Comparison of ENCODE assay signal across 8 cellular contexts in genomic region chr9:33159058-33159759, GRCh38. TPM values are rescaled to one million over a fixed set of nuclear protein-coding genes. Genes with fewer than 3 reads are reported as not detected.
DNase-seq lines count a peak whose midpoint lies in the region; ATAC-seq and TF ChIP-seq lines count a peak whose summit lies in the region.

No MANE protein-coding gene starts in this region.

- intact Hi-C loops in IMR-90 (cut with micrococcal nuclease) (loop anchor here (1.0 kb wide), 1 partner anchor 8 kb away; no protein-coding TSS in a partner anchor), gastrocnemius medialis (cut with DNase I; ENCODE audit: low total_unique reads) (no loop called here)

- H3K4me1 ChIP-seq in IMR-90 (ENCODE audit: control insufficient read depth, insufficient read depth, low read length) (peaks cover 58% of the 10 kb centered on the region), cardiac muscle cell (ENCODE audit: low read depth) (peaks cover 70% of the 10 kb centered on the region), gastrocnemius medialis (peaks cover 95 to 98% of the 10 kb centered on the region in 2 donors)

- peak overlapping the region; percentile 76 for H4K91ac ChIP-seq in IMR-90 (ENCODE audit: insufficient read depth, low read depth, low read length)

- H4K5ac ChIP-seq in IMR-90 (ENCODE audit: low read depth, low read length) = peak overlapping the region; percentile 60

- no peaks in the 10 kb centered on the region for H3K27me3 ChIP-seq in IMR-90 (ENCODE audit: control insufficient read depth, insufficient read depth, low read length)
- H3K27me3 ChIP-seq in cardiac muscle cell = no peaks in the 10 kb centered on the region
- H3K27me3 ChIP-seq in gastrocnemius medialis = no peaks in the 10 kb centered on the region

- whole genome bisulfite sequencing in IMR-90 (ENCODE audit: extremely low coverage in 2 of 2, insufficient read length in 1 of 2), 2 experiments = 0% methylated on average over 4 of the region's 7 CpGs; no CpG with 5 or more reads in 1 of the 2 experiments

- peaks cover 8% of the 10 kb centered on the region; the same call in 1 of the 2 replicates for H4K20me1 ChIP-seq in IMR-90 (ENCODE audit: insufficient read depth, low read length)

- TF ChIP-seq POLR2A in IMR-90 (IDR thresholded peaks at IDR 0.05; ENCODE audit: low read depth, low read length) (no peak), gastrocnemius medialis (IDR thresholded peaks at IDR 0.05) (no peak)

- H4K8ac ChIP-seq in IMR-90 (ENCODE audit: low read depth in 2 of 2, low read length in 2 of 2) = peak overlapping the region; percentile 0 to 94; a peak in 3 of 4 replicates

- H2AFZ ChIP-seq in IMR-90 (replicated peaks; ENCODE audit: low read length, poor library complexity) = peak overlapping the region; percentile 55

- TF ChIP-seq CTCF in IMR-90 (conservative IDR thresholded peaks at IDR 0.05; ENCODE audit: low read depth, low read length) (no peak), cardiac muscle cell (IDR thresholded peaks at IDR 0.05; ENCODE audit: low read depth, low read length) (no peak), gastrocnemius medialis (IDR thresholded peaks at IDR 0.05 in 4 of 5, conservative IDR thresholded peaks at IDR 0.05 in 1 of 5) (no peak)

- H3K79me1 ChIP-seq in IMR-90 (ENCODE audit: low read depth in 1 of 2, low read length in 2 of 2) = peaks cover 15 to 88% of the 10 kb centered on the region in 2 experiments

- H3K4me2 ChIP-seq in IMR-90 (ENCODE audit: low read depth, low read length) = peak overlapping the region; percentile 59

- H3K18ac ChIP-seq in IMR-90 (ENCODE audit: low read depth, low read length) = peak overlapping the region; percentile 39

- peak overlapping the region; percentile 22; the same call in 1 of the 2 replicates for H3K9ac ChIP-seq in IMR-90 (ENCODE audit: low read depth, low read length)

- ATAC-seq in GM18511 (IDR thresholded peaks at IDR 0.05; ENCODE audit: unreplicated experiment) (peak; percentile 34), IMR-90 (ENCODE audit: low read depth) (no peak), gastrocnemius medialis (peak in 1 of 2 donors; percentile 25)

- H2AK9ac ChIP-seq in IMR-90 (replicated peaks; ENCODE audit: low read depth, low read length, poor library complexity) = peak overlapping the region; percentile 68

- POLR2A ChIA-PET in IMR-90 (lab: Charles Lee; ENCODE audit: unreplicated experiment) = interaction anchor here (0.6 kb wide), 1 partner anchor 24 kb away, joined by 4 read pairs; no protein-coding TSS in a partner anchor

- H3K14ac ChIP-seq in IMR-90 (replicated peaks; ENCODE audit: low read depth, low read length) = peak overlapping the region; percentile 67

- in situ Hi-C loops in IMR-90 (cut with MboI; ENCODE audit: low sequenced_read_pairs) = no loop called here
- in situ Hi-C loops in gastrocnemius medialis (cut with MboI; ENCODE audit: low sequenced_read_pairs in 4 of 4) = loop anchor here in 1 of 4 donors (25.0 kb wide), 1 partner anchor 772 kb away; the partner anchor contains the start of gene ACO1

- H3K23ac ChIP-seq in IMR-90 (ENCODE audit: low read depth, low read length) = peak overlapping the region; percentile 80

- DNase-seq in IMR-90 (peak; percentile 35), cardiac muscle cell (ENCODE audit: low read depth in 1 of 2, low spot score in 1 of 2) (peak in 1 of 2 donors; percentile 75), gastrocnemius medialis (peak in 1 of 2 donors; percentile 59), activated gamma-delta T cell treated with Interleukin-2 at 50 U/mL for 16 hours (no peak), NCI-H1048 (lab: John Stamatoyannopoulos, UW) (no peak), foreskin melanocyte (no peak)
- peak; percentile 43 for DNase-seq in activated CD4-positive, alpha-beta T cell treated with anti-CD3 and anti-CD28 coated beads, Interleukin-2, amount 50 U/mL, for 1 hour

- peak overlapping the region; percentile 82 for H3K4ac ChIP-seq in IMR-90 (ENCODE audit: low read depth, low read length)

- CTCF ChIA-PET in IMR-90 (lab: Yijun Ruan, JAX) = interaction anchor here (1.1 kb wide), 1 partner anchor 8 kb away, joined by 4 read pairs; no protein-coding TSS in a partner anchor

- H3K4me3 ChIP-seq in IMR-90 (ENCODE audit: insufficient read depth, low read depth, low read length) (no peak overlapping the region), cardiac muscle cell (no peak overlapping the region), gastrocnemius medialis (peak overlapping the region in 1 of 4 donors; percentile 1)

- H3K9me3 ChIP-seq in IMR-90 (ENCODE audit: control insufficient read depth, insufficient read depth, low read length) (no peaks in the 10 kb centered on the region), cardiac muscle cell (ENCODE audit: low read depth) (no peaks in the 10 kb centered on the region), gastrocnemius medialis (no peaks in the 10 kb centered on the region)

- H2BK20ac ChIP-seq in IMR-90 (ENCODE audit: low read depth, low read length) = peak overlapping the region; percentile 65

- TF ChIP-seq RAD21 in IMR-90 (IDR thresholded peaks at IDR 0.05; ENCODE audit: low read length) = no peak

- BruUV-seq in IMR-90 (replicated peaks; lab: Mats Ljungman, UMichigan) = no TSS peak

- H3K36me3 ChIP-seq in IMR-90 (ENCODE audit: control insufficient read depth, insufficient read depth, low read length) (no peaks in the 10 kb centered on the region), cardiac muscle cell (no peaks in the 10 kb centered on the region), gastrocnemius medialis (no peaks in the 10 kb centered on the region)

- dilution Hi-C loops in IMR-90 (cut with HindIII; ENCODE audit: low sequenced_read_pairs, unreplicated experiment) = no loop called here

- peaks cover 48% of the 10 kb centered on the region for H3K9me1 ChIP-seq in IMR-90 (ENCODE audit: insufficient read depth, low read length)

- H3K56ac ChIP-seq in IMR-90 (ENCODE audit: extremely low read depth, insufficient read depth, low read length) = peak overlapping the region; percentile 79; the same call in 1 of the 2 replicates

- peak overlapping the region; percentile 95 for H2AK5ac ChIP-seq in IMR-90 (ENCODE audit: low read depth, low read length)

- H3K27ac ChIP-seq in IMR-90 (ENCODE audit: insufficient read depth, low read length) = peak overlapping the region; percentile 62
- H3K27ac ChIP-seq in cardiac muscle cell = peak overlapping the region; percentile 56
- peak overlapping the region; percentile 96 to 99 (median 99) for H3K27ac ChIP-seq in gastrocnemius medialis

- H2BK15ac ChIP-seq in IMR-90 (ENCODE audit: low read depth, low read length) = peak overlapping the region; percentile 58; the same call in 2 of the 3 replicates

- peak overlapping the region; percentile 85 for H2BK5ac ChIP-seq in IMR-90 (ENCODE audit: low read depth, low read length, poor library complexity, severe bottlenecking)

- H2BK120ac ChIP-seq in IMR-90 (ENCODE audit: low read depth, low read length) = peak overlapping the region; percentile 78

TF ChIP-seq in IMR-90, 13 proteins besides CTCF, POLR2A, EP300 and RAD21:
- no peak for TF ChIP-seq NFE2L2 (IDR thresholded peaks at IDR 0.05; ENCODE audit: low read depth, low read length)
- 0 out of 2 replicates have a peak, but pooled peaks have one; percentile 0 for TF ChIP-seq CEBPB (IDR thresholded peaks at IDR 0.05; ENCODE audit: low read depth, low read length)
TF ChIP-seq in IMR-90: peak in this region for 1.

RNA-seq across cellular contexts. Expression of gene B4GALT1, which starts 7.9 kb away (rescaled TPM):
- total RNA-seq in IMR-90 (2012; rRNA removed) = 8.8 and 11.9 TPM in 2 replicates
- polyA plus RNA-seq in IMR-90 (2012; rRNA removed) = 37.6 and 37.8 TPM in 2 replicates
- 28.7 and 34.0 TPM in 2 replicates for polyA plus RNA-seq in IMR-90 (2012; cell fraction: cytosol; rRNA removed)
- polyA plus RNA-seq in IMR-90 (2012; cell fraction: nucleus; rRNA removed; ENCODE audit: low replicate concordance) = 15.4 and 23.3 TPM in 2 replicates
- 24.8 and 33.6 TPM in 2 replicates for total RNA-seq in cardiac muscle cell
- 22.1 and 30.0 TPM in 2 replicates for polyA plus RNA-seq in cardiac muscle cell
- total RNA-seq in gastrocnemius medialis = 10 to 100 TPM; 24.2 to 56.2 (median 42.7) TPM

Comparison
In these comparisons a context has a peak if more than half of its experiments do, and no peak if none do; other contexts are left out.
1. DNase-seq: peak in IMR-90 (single experiment) and activated CD4-positive, alpha-beta T cell treated with anti-CD3 and anti-CD28 coated beads, Interleukin-2, amount 50 U/mL, for 1 hour (single experiment); none in activated gamma-delta T cell treated with Interleukin-2 at 50 U/mL for 16 hours (single experiment), NCI-H1048 (single experiment) and foreskin melanocyte (single experiment).
2. Peak in every context shown above with its lines, with median percentiles within 50 percentile points of each other: H3K27ac ChIP-seq.